ENCODE assay signal across 8 cellular contexts in genomic region chr2:11863513-11864328, GRCh38.
DNase-seq lines count a peak whose midpoint lies in the region; ATAC-seq and TF ChIP-seq lines count a peak whose summit lies in the region.

No MANE protein-coding gene starts in this region.

- H3K27me3 Mint-ChIP-seq in activated naive CD8-positive, alpha-beta T cell treated with anti-CD3 and anti-CD28 coated beads, Interleukin-2, amount 50 U/mL, for 24 hours: peaks cover 7% of the 10 kb centered on the region

- H3K4me1 ChIP-seq in BLaER1 treated with 17β-estradiol and CSF1 and Interleukin-3, amounts not matched to agents 10 nM and 100 nM: peaks cover 30 to 55% (median 44%) of the 10 kb centered on the region in 10 experiments

- TF ChIP-seq RAD21 in Ishikawa (IDR thresholded peaks at IDR 0.05; ENCODE audit: low read depth): peak; percentile 86

- peaks cover 44% of the 10 kb centered on the region for H3K4me1 Mint-ChIP-seq in activated naive CD8-positive, alpha-beta T cell treated with anti-CD3 and anti-CD28 coated beads, Interleukin-2, amount 50 U/mL, for 24 hours

- H3K9ac ChIP-seq in BLaER1 treated with 17β-estradiol and CSF1 and Interleukin-3, amounts not matched to agents 10 nM and 100 nM: peak overlapping the region in 1 of 11 experiments; percentile 33; a peak in 2 of 22 replicates

- peaks cover 0 to 38% (median 0%) of the 10 kb centered on the region in 11 experiments; a peak in 3 of 22 replicates for H3K27me3 ChIP-seq in BLaER1 treated with 17β-estradiol and CSF1 and Interleukin-3, amounts not matched to agents 10 nM and 100 nM

- H3K4me3 Mint-ChIP-seq in activated naive CD8-positive, alpha-beta T cell treated with anti-CD3 and anti-CD28 coated beads, Interleukin-2, amount 50 U/mL, for 24 hours: peak overlapping the region; percentile 28

- H3K4me3 ChIP-seq in BLaER1 treated with 17β-estradiol and CSF1 and Interleukin-3, amounts not matched to agents 10 nM and 100 nM: peak overlapping the region in 1 of 10 experiments; percentile 24; a peak in 3 of 20 replicates

- H3K4me2 ChIP-seq in BLaER1 treated with 17β-estradiol and CSF1 and Interleukin-3, amounts not matched to agents 10 nM and 100 nM: peak overlapping the region; percentile 62 to 85 (median 72)

- peaks cover 17 to 26% (median 21%) of the 10 kb centered on the region in 11 experiments for H3K9me3 ChIP-seq in BLaER1 treated with 17β-estradiol and CSF1 and Interleukin-3, amounts not matched to agents 10 nM and 100 nM (replicated peaks in 1 of 11)

- H4K20me1 ChIP-seq in BLaER1 treated with 17β-estradiol and CSF1 and Interleukin-3, amounts not matched to agents 10 nM and 100 nM: no peaks in the 10 kb centered on the region

- intact Hi-C loops in left cardiac atrium (cut with DNase I): loop anchor here (2.0 to 10.0 kb wide), 6 partner anchors 311 to 1143 kb away; partner anchors contain the start of gene TRIB2 (in 2 of the 2)

- peak; percentile 74; the same call in 1 of the 2 replicates for TF ChIP-seq EP300 in Ishikawa (IDR thresholded peaks at IDR 0.05; ENCODE audit: borderline replicate concordance)

- H3K27ac Mint-ChIP-seq in activated naive CD8-positive, alpha-beta T cell treated with anti-CD3 and anti-CD28 coated beads, Interleukin-2, amount 50 U/mL, for 24 hours: peak overlapping the region; percentile 44

- no peaks in the 10 kb centered on the region for H3K36me3 Mint-ChIP-seq in activated naive CD8-positive, alpha-beta T cell treated with anti-CD3 and anti-CD28 coated beads, Interleukin-2, amount 50 U/mL, for 24 hours (ENCODE audit: low read depth)

- DNase-seq in SKM-1 (lab: John Stamatoyannopoulos, UW; ENCODE audit: unreplicated experiment) (peak; percentile 66), left cardiac atrium (peak; percentile 89), retina (peak; percentile 82)
- DNase-seq in activated naive CD8-positive, alpha-beta T cell treated with anti-CD3 and anti-CD28 coated beads, Interleukin-2, amount 50 U/mL, for 24 hours: peak; percentile 80

- H3K36me3 ChIP-seq in BLaER1 treated with 17β-estradiol and CSF1 and Interleukin-3, amounts not matched to agents 10 nM and 100 nM: peaks cover 0 to 11% (median 0%) of the 10 kb centered on the region in 11 experiments; a peak in 5 of 22 replicates

- ATAC-seq in GM19351 (IDR thresholded peaks at IDR 0.05; ENCODE audit: unreplicated experiment) (peak; percentile 36), left cardiac atrium (peak; percentile 94 to 95), HG02610 (IDR thresholded peaks at IDR 0.05; ENCODE audit: unreplicated experiment) (no peak)
- ATAC-seq in activated naive CD8-positive, alpha-beta T cell treated with anti-CD3 and anti-CD28 coated beads, Interleukin-2, amount 50 U/mL, for 24 hours: peak; percentile 74

- peaks cover 9% of the 10 kb centered on the region for H3K9me3 Mint-ChIP-seq in activated naive CD8-positive, alpha-beta T cell treated with anti-CD3 and anti-CD28 coated beads, Interleukin-2, amount 50 U/mL, for 24 hours

- peak overlapping the region in 8 of 11 experiments; percentile 11 to 57 (median 36); a peak in 12 of 22 replicates for H3K27ac ChIP-seq in BLaER1 treated with 17β-estradiol and CSF1 and Interleukin-3, amounts not matched to agents 10 nM and 100 nM

TF ChIP-seq in Ishikawa, 13 proteins besides CTCF, POLR2A, EP300 and RAD21:
- TF ChIP-seq YY1 (IDR thresholded peaks at IDR 0.05; ENCODE audit: low read depth) (no peak), TCF12 (IDR thresholded peaks at IDR 0.05; ENCODE audit: low read depth) (peak; percentile 66; the same call in 1 of the 2 replicates), ZBTB7A (IDR thresholded peaks at IDR 0.05; ENCODE audit: low read depth) (no peak), USF1 (IDR thresholded peaks at IDR 0.05) (0 out of 2 replicates have a peak, but pooled peaks have one; percentile 24), CEBPB (IDR thresholded peaks at IDR 0.05) (peak; percentile 86), NFIC (IDR thresholded peaks at IDR 0.05) (peak; percentile 66; the same call in 1 of the 2 replicates), TEAD4 (IDR thresholded peaks at IDR 0.05) (no peak; the same call in none of the 2 replicates), FOXM1 (IDR thresholded peaks at IDR 0.05; ENCODE audit: borderline replicate concordance, low read depth) (peak; percentile 57; the same call in 1 of the 2 replicates)
- TF ChIP-seq, protein P1, sequence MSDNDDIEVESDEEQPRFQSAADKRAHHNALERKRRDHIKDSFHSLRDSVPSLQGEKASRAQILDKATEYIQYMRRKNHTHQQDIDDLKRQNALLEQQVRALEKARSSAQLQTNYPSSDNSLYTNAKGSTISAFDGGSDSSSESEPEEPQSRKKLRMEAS (IDR thresholded peaks at IDR 0.05): 0 out of 2 replicates have a peak, but pooled peaks have one; percentile 44
